ENCODE assay signal across 20 cellular contexts in the genomic region with DNA sequence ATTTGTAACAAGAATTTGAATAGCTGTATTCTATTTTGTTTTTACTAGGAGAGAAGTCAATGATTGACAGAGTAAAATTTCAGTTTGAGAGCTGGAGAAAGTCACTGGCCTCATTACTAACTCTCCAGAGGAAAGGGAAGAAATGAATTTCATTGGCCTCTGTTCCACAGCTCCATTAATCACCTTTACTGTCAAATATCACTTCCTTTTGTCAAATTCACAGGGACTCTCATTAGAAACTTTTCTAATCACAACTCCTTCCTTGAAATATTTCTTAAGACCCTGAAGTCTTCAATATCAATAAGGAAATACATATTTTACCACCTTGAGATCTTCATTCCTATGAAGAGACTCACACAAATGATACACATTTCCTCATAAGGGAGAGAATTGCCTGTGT.
"Had no signal": no experiment of that assay in that cellular context is flagged by ENCODE, and none has a peak within 500 bp of the region (broad histone marks: within the 10 kb centered on the region; RNA-seq: fewer than 3 reads in every experiment).

No MANE protein-coding gene starts in this region.

- ATAC-seq: activated CD4-positive, CD25-positive, alpha-beta regulatory T cell treated with anti-CD3 and anti-CD28 coated beads, Interleukin-2, amount 50 U/mL, for 24 hours; activated CD8-positive, alpha-beta T cell treated with anti-CD3 and anti-CD28 coated beads for 36 hours; activated T-cell treated with anti-CD3 and anti-CD28 coated beads, Interleukin-2, amount 50 U/mL, for 72 hours; SK-N-SH treated with all-trans-retinoic acid at 6 μM for 48 hours had no signal

- H3K27me3 ChIP-seq: Peyer's patch, SJSA1 had no signal

- H3K4me2 ChIP-seq: KMS-11 had no signal

- H3K9ac ChIP-seq: KMS-11 had no signal

- H3K4me1 ChIP-seq: Peyer's patch, SJSA1 had no signal

- H3K36me3 ChIP-seq: Peyer's patch, SJSA1 had no signal

- H3K4me3 ChIP-seq: Peyer's patch, SJSA1 had no signal

- H3K27ac ChIP-seq: KMS-11, Peyer's patch, SJSA1 had no signal

- DNase-seq: activated CD4-positive, alpha-beta T cell treated with anti-CD3 and anti-CD28 coated beads for 4 hours; activated CD8-positive, alpha-beta memory T cell treated with anti-CD3 and anti-CD28 coated beads, Interleukin-2, amount 50 U/mL, for 4 hours; activated CD8-positive, alpha-beta T cell treated with anti-CD3 and anti-CD28 coated beads for 36 hours; activated gamma-delta T cell treated with Interleukin-2 at 50 U/mL for 16 hours; activated naive CD4-positive, alpha-beta T cell treated with anti-CD3 and anti-CD28 coated beads, Interleukin-2, amount 10 ng/mL, durations not matched to agents 7 days and 5 days; activated naive CD8-positive, alpha-beta T cell treated with anti-CD3 and anti-CD28 coated beads for 36 hours; activated T-cell treated with anti-CD3 and anti-CD28 coated beads, Interleukin-2, amount 50 U/mL, for 72 hours; NCI-H1092; NCI-H1417 treated with DMSO at 0.1 percent for 48 hours; NCI-H1694; NCI-H2029; NCI-H2107; NCI-H226; NCI-H82; Peyer's patch; SHP77 had no signal

- H3K9me3 ChIP-seq: Peyer's patch, SJSA1 had no signal
